Comparison of ENCODE assay signal across 22 cellular contexts in genomic region chr12:95439578-95440230, GRCh38. TPM values are rescaled to one million over a fixed set of nuclear protein-coding genes. Genes with fewer than 3 reads are reported as not detected.
DNase-seq lines count a peak whose midpoint lies in the region; ATAC-seq, FAIRE-seq and TF ChIP-seq lines count a peak whose summit lies in the region.
"Had no signal": no experiment of that assay in that cellular context is flagged by ENCODE, and none has a peak within 500 bp of the region (broad histone marks: within the 10 kb centered on the region; RNA-seq: fewer than 3 reads in every experiment).

No MANE protein-coding gene starts in this region.

- peak; percentile 40 for ATAC-seq in GM19351 (IDR thresholded peaks at IDR 0.05; ENCODE audit: unreplicated experiment)
- peak; percentile 84 for ATAC-seq in activated B cell treated with CpG ODN at 0.5 μM for 24 hours (ENCODE audit: low read depth)
- peak; percentile 84 to 89 for ATAC-seq in stimulated activated naive B cell treated with anti-CD40 and anti-IgM and Interleukin-4, amounts not matched to agents 10 μg/mL and 1 μg/mL and 100 μg/mL, for 72 hours (replicated peaks)

- DNase-seq in NAMALWA (ENCODE audit: low spot score) (peak; percentile 57), activated B cell treated with CpG ODN at 0.5 μM for 24 hours (no peak), urothelium cell line (ENCODE audit: low spot score) (no peak), NCI-H774 (lab: John Stamatoyannopoulos, UW) (no peak), NCI-H526 (lab: John Stamatoyannopoulos, UW) (no peak)
- no peak for DNase-seq in stimulated activated naive B cell treated with anti-CD40 and anti-IgM and Interleukin-4, amounts not matched to agents 10 μg/mL and 1 μg/mL and 100 μg/mL, for 72 hours
- DNase-seq: BE2C; CD4-positive, alpha-beta T cell; HFFc6; MV-4-11; NCI-H1417 treated with DMSO at 0.1 percent for 48 hours; NCI-H2029; NCI-H2171; NCI-H446 treated with DMSO at 0.1 percent for 48 hours; NCI-H748 treated with DMSO at 0.1 percent for 48 hours; SHP77; SK-N-SH had no signal

- peak overlapping the region; percentile 38 for H3K4me3 Mint-ChIP-seq in activated B cell treated with CpG ODN at 0.5 μM for 24 hours
- no peak overlapping the region for H3K4me3 Mint-ChIP-seq in stimulated activated naive B cell treated with anti-CD40 and anti-IgM and Interleukin-4, amounts not matched to agents 10 μg/mL and 1 μg/mL and 100 μg/mL, for 72 hours
- H3K4me3 Mint-ChIP-seq: CD4-positive, alpha-beta T cell; HFFc6 had no signal

- H3K27me3 Mint-ChIP-seq in activated B cell treated with CpG ODN at 0.5 μM for 24 hours, result peaks cover 5% of the 10 kb centered on the region
- H3K27me3 Mint-ChIP-seq in stimulated activated naive B cell treated with anti-CD40 and anti-IgM and Interleukin-4, amounts not matched to agents 10 μg/mL and 1 μg/mL and 100 μg/mL, for 72 hours, result peaks cover under 1 to 7% of the 10 kb centered on the region in 2 donors
- H3K27me3 Mint-ChIP-seq: CD4-positive, alpha-beta T cell had no signal

- CTCF ChIA-PET in activated B cell treated with CpG ODN at 0.5 μM for 24 hours (lab: Charles Lee), result no interaction called here

- intact Hi-C loops in activated B cell treated with CpG ODN at 0.5 μM for 24 hours (cut with micrococcal nuclease), result no loop called here

- no peak for TF ChIP-seq CTCF in activated B cell treated with CpG ODN at 0.5 μM for 24 hours (IDR thresholded peaks at IDR 0.05)

- H3K27ac Mint-ChIP-seq in activated B cell treated with CpG ODN at 0.5 μM for 24 hours, result no peak overlapping the region
- peak overlapping the region; percentile 52 for H3K27ac Mint-ChIP-seq in stimulated activated naive B cell treated with anti-CD40 and anti-IgM and Interleukin-4, amounts not matched to agents 10 μg/mL and 1 μg/mL and 100 μg/mL, for 72 hours
- H3K27ac Mint-ChIP-seq: CD4-positive, alpha-beta T cell; HFFc6; IgD-negative memory B cell had no signal

- FAIRE-seq in urothelium cell line (lab: Jason Lieb, UNC), result no peak
- FAIRE-seq: H54, HTR-8/SVneo, RCC 7860 had no signal

- no peaks in the 10 kb centered on the region for H3K36me3 Mint-ChIP-seq in activated B cell treated with CpG ODN at 0.5 μM for 24 hours (ENCODE audit: low read depth)
- H3K36me3 Mint-ChIP-seq in stimulated activated naive B cell treated with anti-CD40 and anti-IgM and Interleukin-4, amounts not matched to agents 10 μg/mL and 1 μg/mL and 100 μg/mL, for 72 hours, result no peaks in the 10 kb centered on the region
- H3K36me3 Mint-ChIP-seq: IgD-negative memory B cell had no signal

- POLR2A ChIA-PET in activated B cell treated with CpG ODN at 0.5 μM for 24 hours (lab: Charles Lee), result interaction anchor here (2.4 kb wide), 1 partner anchor 34 kb away, joined by 12 read pairs; the partner anchor contains the start of gene METAP2

- H3K4me1 Mint-ChIP-seq in activated B cell treated with CpG ODN at 0.5 μM for 24 hours, result peaks cover 22% of the 10 kb centered on the region
- peaks cover 6 to 14% of the 10 kb centered on the region in 2 donors for H3K4me1 Mint-ChIP-seq in stimulated activated naive B cell treated with anti-CD40 and anti-IgM and Interleukin-4, amounts not matched to agents 10 μg/mL and 1 μg/mL and 100 μg/mL, for 72 hours

- H3K9me3 Mint-ChIP-seq in activated B cell treated with CpG ODN at 0.5 μM for 24 hours, result no peaks in the 10 kb centered on the region
- no peaks in the 10 kb centered on the region for H3K9me3 Mint-ChIP-seq in stimulated activated naive B cell treated with anti-CD40 and anti-IgM and Interleukin-4, amounts not matched to agents 10 μg/mL and 1 μg/mL and 100 μg/mL, for 72 hours
- H3K9me3 Mint-ChIP-seq: CD4-positive, alpha-beta T cell; HFFc6 had no signal

RNA-seq across cellular contexts. Expression of gene METAP2, which starts 34.2 kb away (rescaled TPM):
- 63.0 and 67.4 TPM in 2 replicates for total RNA-seq in activated B cell treated with CpG ODN at 0.5 μM for 24 hours
